In the genomic region with DNA sequence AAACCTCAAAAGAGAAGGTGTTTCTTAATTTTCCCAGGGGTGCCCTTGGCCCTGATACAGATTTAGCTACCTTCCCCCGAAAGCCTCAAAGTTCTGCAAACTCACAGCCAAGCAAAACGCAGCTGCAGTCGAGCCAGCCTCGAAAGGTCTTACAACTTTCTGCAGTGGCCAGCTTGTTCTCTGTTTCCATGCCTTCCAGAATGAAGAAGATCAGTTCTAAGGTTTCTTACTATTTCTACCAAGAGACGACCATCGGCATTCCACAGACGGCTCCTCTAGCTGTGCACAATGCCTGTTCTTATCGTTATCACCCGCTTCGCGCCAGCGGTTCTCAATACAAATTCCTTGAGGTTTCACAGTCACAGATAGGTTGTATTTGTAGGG, we compare ENCODE assay signal across 10 cellular contexts. TPM values are rescaled to one million over a fixed set of nuclear protein-coding genes. Genes with fewer than 3 reads are reported as not detected.
A peak's percentile ranks its signal among the peaks of the same experiment; 100 is the strongest.
DNase-seq lines count a peak whose midpoint lies in the region; ATAC-seq, FAIRE-seq and TF ChIP-seq lines count a peak whose summit lies in the region.
"Had no signal": no experiment of that assay in that cellular context is flagged by ENCODE, and none has a peak within 500 bp of the region (broad histone marks: within the 10 kb centered on the region; RNA-seq: fewer than 3 reads in every experiment).

No MANE protein-coding gene starts in this region.

- TF ChIP-seq CTCF in endothelial cell (IDR thresholded peaks at IDR 0.05; ENCODE audit: unreplicated experiment): no peak
- TF ChIP-seq CTCF in D721Med (IDR thresholded peaks at IDR 0.05; ENCODE audit: insufficient read depth, missing control alignments): no peak

- H3K27me3 Mint-ChIP-seq in endothelial cell (ENCODE audit: unreplicated experiment): peaks cover 7% of the 10 kb centered on the region
- H3K27me3 Mint-ChIP-seq in activated T-helper 2 cell treated with anti-CD3 and anti-CD28 coated beads, Interferon-gamma antibody, Interleukin-2, Interleukin-4, amounts not matched to agents 10 μg/mL and 5 μg/mL and 100 μg/mL, durations not matched to agents 14 hours and 24 hours and 36 hours (ENCODE audit: low read depth): peaks cover 52% of the 10 kb centered on the region

- peak overlapping the region; percentile 64 for H3K27ac Mint-ChIP-seq in endothelial cell (ENCODE audit: unreplicated experiment)
- no peak overlapping the region for H3K27ac Mint-ChIP-seq in activated T-helper 2 cell treated with anti-CD3 and anti-CD28 coated beads, Interferon-gamma antibody, Interleukin-2, Interleukin-4, amounts not matched to agents 10 μg/mL and 5 μg/mL and 100 μg/mL, durations not matched to agents 14 hours and 24 hours and 36 hours

- H3K4me1 Mint-ChIP-seq in endothelial cell (ENCODE audit: unreplicated experiment): peaks cover 33% of the 10 kb centered on the region
- peaks cover 45% of the 10 kb centered on the region for H3K4me1 Mint-ChIP-seq in activated T-helper 2 cell treated with anti-CD3 and anti-CD28 coated beads, Interferon-gamma antibody, Interleukin-2, Interleukin-4, amounts not matched to agents 10 μg/mL and 5 μg/mL and 100 μg/mL, durations not matched to agents 14 hours and 24 hours and 36 hours (ENCODE audit: low read depth)

- no peak overlapping the region for H3K4me3 Mint-ChIP-seq in endothelial cell (ENCODE audit: unreplicated experiment)
- H3K4me3 Mint-ChIP-seq in activated T-helper 2 cell treated with anti-CD3 and anti-CD28 coated beads, Interferon-gamma antibody, Interleukin-2, Interleukin-4, amounts not matched to agents 10 μg/mL and 5 μg/mL and 100 μg/mL, durations not matched to agents 14 hours and 24 hours and 36 hours (ENCODE audit: low read depth): no peak overlapping the region

- no peak for FAIRE-seq in D721Med (lab: Jason Lieb, UNC)
- FAIRE-seq: islet of Langerhans had no signal

- peak; percentile 27 for ATAC-seq in GM21367 (IDR thresholded peaks at IDR 0.05; ENCODE audit: unreplicated experiment)
- ATAC-seq in HG03460 (IDR thresholded peaks at IDR 0.05; ENCODE audit: unreplicated experiment): peak; percentile 17
- ATAC-seq: HCT116 had no signal

- H3K4me3 ChIP-seq in GM08714 (ENCODE audit: low read length): peak overlapping the region; percentile 88; the same call in 1 of the 2 replicates

- no peak for DNase-seq in endothelial cell (ENCODE audit: low spot score)
- no peak for DNase-seq in NCI-H446 (lab: John Stamatoyannopoulos, UW)
- no peak for DNase-seq in OCI-M2 (lab: John Stamatoyannopoulos, UW; ENCODE audit: unreplicated experiment)
- no peak for DNase-seq in D721Med (ENCODE audit: insufficient read length, low spot score)
- no peak for DNase-seq in activated T-helper 2 cell treated with anti-CD3 and anti-CD28 coated beads, Interferon-gamma antibody, Interleukin-2, Interleukin-4, amounts not matched to agents 10 μg/mL and 5 μg/mL and 100 μg/mL, durations not matched to agents 14 hours and 24 hours and 36 hours (ENCODE audit: low spot score)

- peaks cover 4% of the 10 kb centered on the region for H3K36me3 Mint-ChIP-seq in endothelial cell (ENCODE audit: low read depth, unreplicated experiment)
- H3K36me3 Mint-ChIP-seq in activated T-helper 2 cell treated with anti-CD3 and anti-CD28 coated beads, Interferon-gamma antibody, Interleukin-2, Interleukin-4, amounts not matched to agents 10 μg/mL and 5 μg/mL and 100 μg/mL, durations not matched to agents 14 hours and 24 hours and 36 hours (ENCODE audit: low read depth): no peaks in the 10 kb centered on the region

- no peaks in the 10 kb centered on the region for H3K9me3 Mint-ChIP-seq in endothelial cell (ENCODE audit: unreplicated experiment)
- H3K9me3 Mint-ChIP-seq in activated T-helper 2 cell treated with anti-CD3 and anti-CD28 coated beads, Interferon-gamma antibody, Interleukin-2, Interleukin-4, amounts not matched to agents 10 μg/mL and 5 μg/mL and 100 μg/mL, durations not matched to agents 14 hours and 24 hours and 36 hours: no peaks in the 10 kb centered on the region

- intact Hi-C loops in activated T-helper 2 cell treated with anti-CD3 and anti-CD28 coated beads, Interferon-gamma antibody, Interleukin-2, Interleukin-4, amounts not matched to agents 10 μg/mL and 5 μg/mL and 100 μg/mL, durations not matched to agents 14 hours and 24 hours and 36 hours (cut with micrococcal nuclease): loop anchor here (5.0 kb wide), 1 partner anchor 47 kb away; no protein-coding TSS in a partner anchor

RNA-seq across cellular contexts. Expression of a gene that starts 28.5 kb away (rescaled TPM):
- not detected for total RNA-seq in endothelial cell (ENCODE audit: unreplicated experiment)
- not detected in 2 replicates for total RNA-seq in activated T-helper 2 cell treated with anti-CD3 and anti-CD28 coated beads, Interferon-gamma antibody, Interleukin-2, Interleukin-4, amounts not matched to agents 10 μg/mL and 5 μg/mL and 100 μg/mL, durations not matched to agents 14 hours and 24 hours and 36 hours
